In the genomic region with DNA sequence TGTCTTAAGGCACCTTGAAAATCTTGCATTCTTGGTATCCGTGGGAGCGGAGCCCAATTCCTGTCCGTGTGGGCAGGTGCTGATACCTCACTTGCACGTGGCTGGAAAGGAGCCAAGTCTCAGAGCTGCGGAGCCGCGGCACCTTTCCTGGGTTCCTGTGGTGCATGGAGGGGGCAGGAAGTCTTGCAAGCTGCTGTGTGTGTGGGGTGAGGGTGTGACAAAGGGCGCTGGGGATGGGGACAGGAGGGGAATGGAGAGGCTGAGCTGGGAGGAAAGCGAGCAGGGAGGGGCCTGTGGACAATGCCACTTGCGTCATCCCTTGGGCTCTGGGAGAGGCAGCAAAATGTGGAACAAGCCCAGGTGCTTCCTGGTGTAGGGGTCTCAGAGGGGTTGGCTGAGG, we compare ENCODE assay signal across 8 cellular contexts.
DNase-seq lines count a peak whose midpoint lies in the region; ATAC-seq and TF ChIP-seq lines count a peak whose summit lies in the region.

No MANE protein-coding gene starts in this region.

- peak; percentile 58; the same call in 1 of the 2 replicates for TF ChIP-seq EP300 in Ishikawa (IDR thresholded peaks at IDR 0.05; ENCODE audit: borderline replicate concordance)
- TF ChIP-seq EP300 in SK-N-SH (IDR thresholded peaks at IDR 0.05; ENCODE audit: borderline replicate concordance in 1 of 2, low read depth in 1 of 2, low read length in 1 of 2) = no peak

- H3K27me3 ChIP-seq in BLaER1 treated with 17β-estradiol and CSF1 and Interleukin-3, amounts not matched to agents 10 nM and 100 nM = no peaks in the 10 kb centered on the region
- H3K27me3 ChIP-seq in SK-N-SH (ENCODE audit: insufficient read depth) = no peaks in the 10 kb centered on the region

- peak overlapping the region in 6 of 10 experiments; percentile 1 to 29 (median 24); a peak in 5 of 20 replicates for H3K4me3 ChIP-seq in BLaER1 treated with 17β-estradiol and CSF1 and Interleukin-3, amounts not matched to agents 10 nM and 100 nM
- H3K4me3 ChIP-seq in SK-N-SH (ENCODE audit: low read depth in 2 of 2, low read length in 1 of 2) = no peak overlapping the region

- peaks cover 0 to 5% (median 0%) of the 10 kb centered on the region in 11 experiments; a peak in 2 of 22 replicates for H3K36me3 ChIP-seq in BLaER1 treated with 17β-estradiol and CSF1 and Interleukin-3, amounts not matched to agents 10 nM and 100 nM
- H3K36me3 ChIP-seq in SK-N-SH (replicated peaks in 1 of 2; ENCODE audit: control insufficient read depth in 1 of 2, insufficient read depth in 2 of 2, low read length in 1 of 2) = no peaks in the 10 kb centered on the region

- peak overlapping the region; percentile 48 to 89 (median 79) for H3K4me2 ChIP-seq in BLaER1 treated with 17β-estradiol and CSF1 and Interleukin-3, amounts not matched to agents 10 nM and 100 nM
- no peak overlapping the region for H3K4me2 ChIP-seq in SK-N-SH

- peak overlapping the region in 8 of 11 experiments; percentile 64 to 93 (median 89); a peak in 15 of 22 replicates for H3K27ac ChIP-seq in BLaER1 treated with 17β-estradiol and CSF1 and Interleukin-3, amounts not matched to agents 10 nM and 100 nM
- no peak overlapping the region for H3K27ac ChIP-seq in SK-N-SH (ENCODE audit: low read depth in 2 of 2, low read length in 1 of 2)

- peak; percentile 9 to 17 for DNase-seq in activated CD4-positive, alpha-beta T cell treated with anti-CD3 and anti-CD28 coated beads, Interleukin-2, amount 50 U/mL, for 48 hours
- DNase-seq in iPS-NIHi11 (ENCODE audit: low spot score) (peak; percentile 54), SK-N-SH (no peak), HCEC 1CT (no peak), RKO (ENCODE audit: low spot score) (no peak)

- no peaks in the 10 kb centered on the region for H3K79me2 ChIP-seq in SK-N-SH (ENCODE audit: insufficient read depth)

- no peak overlapping the region for H2AFZ ChIP-seq in SK-N-SH (ENCODE audit: low read depth)

- POLR2A ChIA-PET in SK-N-SH (lab: Yijun Ruan, JAX) = interaction anchor here (0.6 kb wide), 1 partner anchor 30 kb away, joined by 3 read pairs; no protein-coding TSS in a partner anchor

- H4K20me1 ChIP-seq in BLaER1 treated with 17β-estradiol and CSF1 and Interleukin-3, amounts not matched to agents 10 nM and 100 nM = no peaks in the 10 kb centered on the region
- H4K20me1 ChIP-seq in SK-N-SH (ENCODE audit: insufficient read depth) = no peaks in the 10 kb centered on the region

- TF ChIP-seq RAD21 in Ishikawa (IDR thresholded peaks at IDR 0.05; ENCODE audit: low read depth) (no peak; the same call in 1 of the 2 replicates), SK-N-SH (IDR thresholded peaks at IDR 0.05; ENCODE audit: low read length) (no peak)

- peaks cover 30 to 44% (median 35%) of the 10 kb centered on the region in 11 experiments for H3K9me3 ChIP-seq in BLaER1 treated with 17β-estradiol and CSF1 and Interleukin-3, amounts not matched to agents 10 nM and 100 nM (replicated peaks in 1 of 11)
- no peaks in the 10 kb centered on the region for H3K9me3 ChIP-seq in SK-N-SH

- H3F3A ChIP-seq in SK-N-SH (replicated peaks; ENCODE audit: insufficient read depth) = no peaks in the 10 kb centered on the region

- 60% methylated on average over 10 of the region's 10 CpGs for WGBS in SK-N-SH (ENCODE audit: low lambda C conversion rate)

- TF ChIP-seq CTCF in SK-N-SH (IDR thresholded peaks at IDR 0.05) = no peak

- peaks cover 19 to 59% (median 51%) of the 10 kb centered on the region in 10 experiments for H3K4me1 ChIP-seq in BLaER1 treated with 17β-estradiol and CSF1 and Interleukin-3, amounts not matched to agents 10 nM and 100 nM
- peaks cover 0 to 14% of the 10 kb centered on the region in 2 experiments; a peak in 1 of 4 replicates for H3K4me1 ChIP-seq in SK-N-SH (ENCODE audit: control insufficient read depth in 1 of 2, insufficient read depth in 2 of 2, low read depth in 1 of 2, low read length in 1 of 2)

- H3K9ac ChIP-seq in BLaER1 treated with 17β-estradiol and CSF1 and Interleukin-3, amounts not matched to agents 10 nM and 100 nM = peak overlapping the region in 9 of 11 experiments; percentile 8 to 82 (median 76); a peak in 14 of 22 replicates
- no peak overlapping the region for H3K9ac ChIP-seq in SK-N-SH

- no peaks in the 10 kb centered on the region for H3K9me2 ChIP-seq in SK-N-SH

- ATAC-seq in HG02981 (IDR thresholded peaks at IDR 0.05; ENCODE audit: unreplicated experiment) = no peak

- CTCF ChIA-PET in SK-N-SH (lab: Yijun Ruan, JAX) = no interaction called here

TF ChIP-seq in Ishikawa, 13 proteins besides CTCF, POLR2A, EP300 and RAD21 (continues in another document):
- TF ChIP-seq CREB1 (IDR thresholded peaks at IDR 0.05; ENCODE audit: low read depth) = no peak
- TF ChIP-seq, protein P1, sequence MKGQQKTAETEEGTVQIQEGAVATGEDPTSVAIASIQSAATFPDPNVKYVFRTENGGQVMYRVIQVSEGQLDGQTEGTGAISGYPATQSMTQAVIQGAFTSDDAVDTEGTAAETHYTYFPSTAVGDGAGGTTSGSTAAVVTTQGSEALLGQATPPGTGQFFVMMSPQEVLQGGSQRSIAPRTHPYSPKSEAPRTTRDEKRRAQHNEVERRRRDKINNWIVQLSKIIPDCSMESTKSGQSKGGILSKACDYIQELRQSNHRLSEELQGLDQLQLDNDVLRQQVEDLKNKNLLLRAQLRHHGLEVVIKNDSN (IDR thresholded peaks at IDR 0.05) = peak; percentile 61
- peak; percentile 95 for TF ChIP-seq NFIC (IDR thresholded peaks at IDR 0.05)
- TF ChIP-seq CEBPB (IDR thresholded peaks at IDR 0.05) = peak; percentile 57
- peak; percentile 19; the same call in 1 of the 2 replicates for TF ChIP-seq TEAD4 (IDR thresholded peaks at IDR 0.05)
- TF ChIP-seq, protein P2, sequence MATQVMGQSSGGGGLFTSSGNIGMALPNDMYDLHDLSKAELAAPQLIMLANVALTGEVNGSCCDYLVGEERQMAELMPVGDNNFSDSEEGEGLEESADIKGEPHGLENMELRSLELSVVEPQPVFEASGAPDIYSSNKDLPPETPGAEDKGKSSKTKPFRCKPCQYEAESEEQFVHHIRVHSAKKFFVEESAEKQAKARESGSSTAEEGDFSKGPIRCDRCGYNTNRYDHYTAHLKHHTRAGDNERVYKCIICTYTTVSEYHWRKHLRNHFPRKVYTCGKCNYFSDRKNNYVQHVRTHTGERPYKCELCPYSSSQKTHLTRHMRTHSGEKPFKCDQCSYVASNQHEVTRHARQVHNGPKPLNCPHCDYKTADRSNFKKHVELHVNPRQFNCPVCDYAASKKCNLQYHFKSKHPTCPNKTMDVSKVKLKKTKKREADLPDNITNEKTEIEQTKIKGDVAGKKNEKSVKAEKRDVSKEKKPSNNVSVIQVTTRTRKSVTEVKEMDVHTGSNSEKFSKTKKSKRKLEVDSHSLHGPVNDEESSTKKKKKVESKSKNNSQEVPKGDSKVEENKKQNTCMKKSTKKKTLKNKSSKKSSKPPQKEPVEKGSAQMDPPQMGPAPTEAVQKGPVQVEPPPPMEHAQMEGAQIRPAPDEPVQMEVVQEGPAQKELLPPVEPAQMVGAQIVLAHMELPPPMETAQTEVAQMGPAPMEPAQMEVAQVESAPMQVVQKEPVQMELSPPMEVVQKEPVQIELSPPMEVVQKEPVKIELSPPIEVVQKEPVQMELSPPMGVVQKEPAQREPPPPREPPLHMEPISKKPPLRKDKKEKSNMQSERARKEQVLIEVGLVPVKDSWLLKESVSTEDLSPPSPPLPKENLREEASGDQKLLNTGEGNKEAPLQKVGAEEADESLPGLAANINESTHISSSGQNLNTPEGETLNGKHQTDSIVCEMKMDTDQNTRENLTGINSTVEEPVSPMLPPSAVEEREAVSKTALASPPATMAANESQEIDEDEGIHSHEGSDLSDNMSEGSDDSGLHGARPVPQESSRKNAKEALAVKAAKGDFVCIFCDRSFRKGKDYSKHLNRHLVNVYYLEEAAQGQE (IDR thresholded peaks at IDR 0.05; ENCODE audit: low read depth) = peak; percentile 48; the same call in 1 of the 2 replicates
- TF ChIP-seq ZBTB7A (IDR thresholded peaks at IDR 0.05; ENCODE audit: low read depth) = no peak

TF ChIP-seq in SK-N-SH, 30 proteins besides CTCF, POLR2A, EP300 and RAD21 (continues in another document):
- no peak for TF ChIP-seq JUND (IDR thresholded peaks at IDR 0.05)
- TF ChIP-seq, protein P3, sequence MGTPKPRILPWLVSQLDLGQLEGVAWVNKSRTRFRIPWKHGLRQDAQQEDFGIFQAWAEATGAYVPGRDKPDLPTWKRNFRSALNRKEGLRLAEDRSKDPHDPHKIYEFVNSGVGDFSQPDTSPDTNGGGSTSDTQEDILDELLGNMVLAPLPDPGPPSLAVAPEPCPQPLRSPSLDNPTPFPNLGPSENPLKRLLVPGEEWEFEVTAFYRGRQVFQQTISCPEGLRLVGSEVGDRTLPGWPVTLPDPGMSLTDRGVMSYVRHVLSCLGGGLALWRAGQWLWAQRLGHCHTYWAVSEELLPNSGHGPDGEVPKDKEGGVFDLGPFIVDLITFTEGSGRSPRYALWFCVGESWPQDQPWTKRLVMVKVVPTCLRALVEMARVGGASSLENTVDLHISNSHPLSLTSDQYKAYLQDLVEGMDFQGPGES (IDR thresholded peaks at IDR 0.05; ENCODE audit: low read depth, low read length) = no peak
- no peak for TF ChIP-seq SIN3A (IDR thresholded peaks at IDR 0.05; ENCODE audit: borderline replicate concordance, low read depth, low read length)
- TF ChIP-seq FOXM1 (IDR thresholded peaks at IDR 0.05; ENCODE audit: low read depth) = no peak
- no peak for TF ChIP-seq TEAD4 (IDR thresholded peaks at IDR 0.05; ENCODE audit: borderline replicate concordance, insufficient read depth)
- TF ChIP-seq YY1 (IDR thresholded peaks at IDR 0.05; ENCODE audit: low read depth) = no peak
- TF ChIP-seq RCOR1 (IDR thresholded peaks at IDR 0.05; ENCODE audit: low read length) = no peak
- no peak for TF ChIP-seq ELF1 (IDR thresholded peaks at IDR 0.05)
- TF ChIP-seq, protein P4, sequence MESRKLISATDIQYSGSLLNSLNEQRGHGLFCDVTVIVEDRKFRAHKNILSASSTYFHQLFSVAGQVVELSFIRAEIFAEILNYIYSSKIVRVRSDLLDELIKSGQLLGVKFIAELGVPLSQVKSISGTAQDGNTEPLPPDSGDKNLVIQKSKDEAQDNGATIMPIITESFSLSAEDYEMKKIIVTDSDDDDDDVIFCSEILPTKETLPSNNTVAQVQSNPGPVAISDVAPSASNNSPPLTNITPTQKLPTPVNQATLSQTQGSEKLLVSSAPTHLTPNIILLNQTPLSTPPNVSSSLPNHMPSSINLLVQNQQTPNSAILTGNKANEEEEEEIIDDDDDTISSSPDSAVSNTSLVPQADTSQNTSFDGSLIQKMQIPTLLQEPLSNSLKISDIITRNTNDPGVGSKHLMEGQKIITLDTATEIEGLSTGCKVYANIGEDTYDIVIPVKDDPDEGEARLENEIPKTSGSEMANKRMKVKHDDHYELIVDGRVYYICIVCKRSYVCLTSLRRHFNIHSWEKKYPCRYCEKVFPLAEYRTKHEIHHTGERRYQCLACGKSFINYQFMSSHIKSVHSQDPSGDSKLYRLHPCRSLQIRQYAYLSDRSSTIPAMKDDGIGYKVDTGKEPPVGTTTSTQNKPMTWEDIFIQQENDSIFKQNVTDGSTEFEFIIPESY (IDR thresholded peaks at IDR 0.05; ENCODE audit: borderline replicate concordance, low read depth) = no peak

Comparison
In these comparisons a context has a peak if more than half of its experiments do, and no peak if none do; other contexts are left out.
1. H3K27ac ChIP-seq: peak in BLaER1 treated with 17β-estradiol and CSF1 and Interleukin-3, amounts not matched to agents 10 nM and 100 nM (8 of 11); none in SK-N-SH (0 of 2).
2. H3K4me3 ChIP-seq: peak in BLaER1 treated with 17β-estradiol and CSF1 and Interleukin-3, amounts not matched to agents 10 nM and 100 nM (6 of 10); none in SK-N-SH (0 of 2).
3. DNase-seq: peak in activated CD4-positive, alpha-beta T cell treated with anti-CD3 and anti-CD28 coated beads, Interleukin-2, amount 50 U/mL, for 48 hours (2 of 2) and iPS-NIHi11 (single experiment); none in SK-N-SH (single experiment), HCEC 1CT (single experiment) and RKO (single experiment).